Comparison of ENCODE assay signal across 23 cellular contexts in genomic region chr10:46304671-46305429, GRCh38. TPM values are rescaled to one million over a fixed set of nuclear protein-coding genes. Genes with fewer than 3 reads are reported as not detected.
"Had no signal": no experiment of that assay in that cellular context is flagged by ENCODE, and none has a peak within 500 bp of the region (broad histone marks: within the 10 kb centered on the region; RNA-seq: fewer than 3 reads in every experiment).

No MANE protein-coding gene starts in this region.

- H3K27ac ChIP-seq: gastrocnemius medialis, neural progenitor cell, SK-N-MC, thyroid gland had no signal

- H3K27me3 ChIP-seq: dorsolateral prefrontal cortex, gastrocnemius medialis, neural progenitor cell, thyroid gland had no signal

- H2AFZ ChIP-seq: neural progenitor cell had no signal

- H3K36me3 ChIP-seq: gastrocnemius medialis, neural progenitor cell, thyroid gland had no signal

- H3K9ac ChIP-seq: neural progenitor cell had no signal

- H3K9me3 ChIP-seq: gastrocnemius medialis, thyroid gland had no signal

- H3K27me3 Mint-ChIP-seq: activated naive CD8-positive, alpha-beta T cell treated with anti-CD3 and anti-CD28 coated beads for 36 hours; memory B cell had no signal

- H3K9me3 Mint-ChIP-seq: activated naive CD8-positive, alpha-beta T cell treated with anti-CD3 and anti-CD28 coated beads for 36 hours; activated T-helper 1 cell treated with anti-CD3 and anti-CD28 coated beads, Interleukin-12 subunit alpha, Interleukin-12 subunit beta, Interleukin-2, Interleukin-4 antibody, amounts not matched to agents 30 ng/mL and 10 ng/mL and 1 ng/mL, durations not matched to agents 14 hours and 24 hours and 36 hours; memory B cell; naive thymus-derived CD4-positive, alpha-beta T cell; neural progenitor cell had no signal

- H3K27ac Mint-ChIP-seq: activated naive CD8-positive, alpha-beta T cell treated with anti-CD3 and anti-CD28 coated beads for 36 hours; activated T-helper 1 cell treated with anti-CD3 and anti-CD28 coated beads, Interleukin-12 subunit alpha, Interleukin-12 subunit beta, Interleukin-2, Interleukin-4 antibody, amounts not matched to agents 30 ng/mL and 10 ng/mL and 1 ng/mL, durations not matched to agents 14 hours and 24 hours and 36 hours; memory B cell; neural progenitor cell had no signal

- H3K4me2 ChIP-seq: neural progenitor cell had no signal

- DNase-seq: activated CD4-positive, alpha-beta T cell treated with anti-CD3 and anti-CD28 coated beads, Interleukin-2, amount 50 U/mL, for 4 hours; activated naive CD4-positive, alpha-beta T cell; activated naive CD8-positive, alpha-beta T cell treated with anti-CD3 and anti-CD28 coated beads for 36 hours; caudate nucleus; erythroblast; gastrocnemius medialis; kidney glomerular epithelial cell; left ventricle myocardium superior; naive thymus-derived CD4-positive, alpha-beta T cell; stimulated activated CD8-positive, alpha-beta memory T cell treated with anti-CD3 and anti-CD28 coated beads, Interleukin-4, amount 100 ng/mL, for 48 hours; stimulated activated naive CD4-positive, alpha-beta T cell; T-helper 1 cell; T1000; thyroid gland had no signal

- ATAC-seq: activated CD4-positive, CD25-positive, alpha-beta regulatory T cell treated with anti-CD3 and anti-CD28 coated beads, Interleukin-2, amount 50 U/mL, for 24 hours; gastrocnemius medialis; left ventricle myocardium superior; naive thymus-derived CD4-positive, alpha-beta T cell had no signal

- H3K4me3 ChIP-seq: dorsolateral prefrontal cortex, gastrocnemius medialis, neural progenitor cell, SK-N-MC, thyroid gland had no signal

- H3K4me1 ChIP-seq: gastrocnemius medialis, thyroid gland had no signal

- H3K36me3 Mint-ChIP-seq: activated naive CD8-positive, alpha-beta T cell treated with anti-CD3 and anti-CD28 coated beads for 36 hours; memory B cell; naive thymus-derived CD4-positive, alpha-beta T cell; neural progenitor cell had no signal

- H3K4me3 Mint-ChIP-seq: activated naive CD8-positive, alpha-beta T cell treated with anti-CD3 and anti-CD28 coated beads for 36 hours; activated T-helper 1 cell treated with anti-CD3 and anti-CD28 coated beads, Interleukin-12 subunit alpha, Interleukin-12 subunit beta, Interleukin-2, Interleukin-4 antibody, amounts not matched to agents 30 ng/mL and 10 ng/mL and 1 ng/mL, durations not matched to agents 14 hours and 24 hours and 36 hours; memory B cell; naive thymus-derived CD4-positive, alpha-beta T cell; neural progenitor cell had no signal

RNA-seq across cellular contexts. Expression of gene ANTXRL, which starts 18.1 kb away (rescaled TPM):
- total RNA-seq: activated CD8-positive, alpha-beta memory T cell treated with anti-CD3 and anti-CD28 coated beads for 36 hours; activated naive CD8-positive, alpha-beta T cell treated with anti-CD3 and anti-CD28 coated beads for 36 hours; activated T-helper 1 cell treated with anti-CD3 and anti-CD28 coated beads, Interleukin-12 subunit alpha, Interleukin-12 subunit beta, Interleukin-2, Interleukin-4 antibody, amounts not matched to agents 30 ng/mL and 10 ng/mL and 1 ng/mL, durations not matched to agents 14 hours and 24 hours and 36 hours; gastrocnemius medialis; left ventricle myocardium superior; mucosa of gallbladder; thyroid gland; urinary bladder had no signal
- polyA plus RNA-seq: naive thymus-derived CD4-positive, alpha-beta T cell had no signal
